1 cellular context compared by ENCODE assay signal in genomic region chr2:85796046-85796548, GRCh38.
TF ChIP-seq lines count a peak whose summit lies in the region.

No MANE protein-coding gene starts in this region.

TF ChIP-seq in GM23338, 12 proteins besides CTCF, POLR2A, EP300 and RAD21 (continued from another document):
- TF ChIP-seq ZNF462 (CRISPR knock-in tag; IDR thresholded peaks at IDR 0.05) (no peak), JUNB (IDR thresholded peaks at IDR 0.05; ENCODE audit: unreplicated experiment) (no peak), EZH2 (IDR thresholded peaks at IDR 0.05; ENCODE audit: low read depth, unreplicated experiment) (no peak), NANOG (IDR thresholded peaks at IDR 0.05; ENCODE audit: borderline replicate concordance) (no peak), ZNF114 (CRISPR knock-in tag; IDR thresholded peaks at IDR 0.05) (no peak), EZH2phosphoT487 (IDR thresholded peaks at IDR 0.05; ENCODE audit: unreplicated experiment) (no peak), ETS1 (IDR thresholded peaks at IDR 0.05) (no peak)
